Comparison of ENCODE assay signal across 8 cellular contexts in the genomic region with DNA sequence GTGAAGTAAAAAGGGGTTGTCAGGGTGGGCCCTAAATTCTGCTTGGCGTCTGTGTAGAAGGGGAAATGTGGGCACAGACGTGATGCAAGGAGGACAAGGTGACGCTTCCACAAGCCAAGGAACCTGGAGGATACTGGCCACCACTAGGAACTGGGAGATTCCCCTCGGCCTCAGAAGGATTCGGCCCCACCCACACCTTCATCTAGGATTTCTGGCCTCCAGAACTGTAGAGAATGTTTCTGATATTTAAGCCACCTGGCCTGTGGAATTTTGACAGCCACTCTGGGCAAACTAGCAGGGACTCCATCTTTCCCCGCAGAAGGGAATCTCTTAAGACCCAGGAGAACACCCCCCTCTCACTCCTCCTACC. TPM values are rescaled to one million over a fixed set of nuclear protein-coding genes. Genes with fewer than 3 reads are reported as not detected.
DNase-seq lines count a peak whose midpoint lies in the region; ATAC-seq and TF ChIP-seq lines count a peak whose summit lies in the region.
"Had no signal": no experiment of that assay in that cellular context is flagged by ENCODE, and none has a peak within 500 bp of the region (broad histone marks: within the 10 kb centered on the region; RNA-seq: fewer than 3 reads in every experiment).

No MANE protein-coding gene starts in this region.

- POLR2A ChIA-PET in activated CD4-positive, alpha-beta memory T cell treated with anti-CD3 and anti-CD28 coated beads, Interleukin-2, amount 10 ng/mL, durations not matched to agents 7 days and 5 days (lab: Charles Lee) = interaction anchor here (0.9 to 2.5 kb wide), 13 partner anchors 9 to 386 kb away, joined by 3 to 14 read pairs (median 5); partner anchors contain the start of genes DOT1L, LSM7, SPPL2B and TIMM13

- DNase-seq in HFF-Myc (ENCODE audit: extremely low read depth, low read depth) (no peak), spleen (no peak), NCI-H187 (lab: John Stamatoyannopoulos, UW) (no peak)
- DNase-seq in activated CD4-positive, alpha-beta memory T cell treated with anti-CD3 and anti-CD28 coated beads, Interleukin-2, amount 10 ng/mL, durations not matched to agents 7 days and 5 days = no peak
- DNase-seq in stimulated activated CD4-positive, alpha-beta T cell treated with anti-CD3 and anti-CD28 coated beads, Interleukin-15, amount 100 ng/mL, for 24 hours = no peak

- peak overlapping the region; percentile 89 for H3K9ac ChIP-seq in iPS-15b (ENCODE audit: low read depth, low read length)

- H3K4me3 Mint-ChIP-seq in activated CD4-positive, alpha-beta memory T cell treated with anti-CD3 and anti-CD28 coated beads, Interleukin-2, amount 10 ng/mL, durations not matched to agents 7 days and 5 days = peak overlapping the region; percentile 94

- no peak for TF ChIP-seq POLR2A in spleen (IDR thresholded peaks at IDR 0.05)

- H3K27me3 Mint-ChIP-seq in activated CD4-positive, alpha-beta memory T cell treated with anti-CD3 and anti-CD28 coated beads, Interleukin-2, amount 10 ng/mL, durations not matched to agents 7 days and 5 days = no peaks in the 10 kb centered on the region

- H3K4me1 ChIP-seq in iPS-15b (ENCODE audit: control insufficient read depth, insufficient read depth, low read length) (peaks cover 7% of the 10 kb centered on the region), spleen (peaks cover 35 to 82% (median 56%) of the 10 kb centered on the region in 6 donors)

- H3K9me3 ChIP-seq in iPS-15b (ENCODE audit: control insufficient read depth, insufficient read depth, low read length) = no peaks in the 10 kb centered on the region
- H3K9me3 ChIP-seq in spleen = no peaks in the 10 kb centered on the region

- H3K4me3 ChIP-seq in HFF-Myc (replicated peaks; ENCODE audit: low read depth, low read length) (peak overlapping the region; percentile 89), iPS-15b (ENCODE audit: low read depth, low read length) (peak overlapping the region; percentile 84), spleen (peak overlapping the region; percentile 74 to 98 (median 94))

- H3K27ac ChIP-seq in spleen = peak overlapping the region in 6 of 8 donors; percentile 96 to 100 (median 99)

- H3K36me3 ChIP-seq in iPS-15b (ENCODE audit: control insufficient read depth, insufficient read depth, low read length) = peaks cover 24% of the 10 kb centered on the region
- H3K36me3 ChIP-seq in spleen = peaks cover 0 to 45% (median 32%) of the 10 kb centered on the region in 6 donors

- H3K9me3 Mint-ChIP-seq in activated CD4-positive, alpha-beta memory T cell treated with anti-CD3 and anti-CD28 coated beads, Interleukin-2, amount 10 ng/mL, durations not matched to agents 7 days and 5 days = no peaks in the 10 kb centered on the region

- no peak for ATAC-seq in GM18517 (IDR thresholded peaks at IDR 0.05; ENCODE audit: unreplicated experiment)

- intact Hi-C loops in spleen (cut with DNase I; ENCODE audit: low total_unique reads) = loop anchor here (5.0 to 10.0 kb wide), 2 partner anchors 70 to 157 kb away; partner anchors contain the start of gene DOT1L

- peaks cover 55% of the 10 kb centered on the region for H3K4me1 Mint-ChIP-seq in activated CD4-positive, alpha-beta memory T cell treated with anti-CD3 and anti-CD28 coated beads, Interleukin-2, amount 10 ng/mL, durations not matched to agents 7 days and 5 days

- peaks cover 46% of the 10 kb centered on the region for H3K36me3 Mint-ChIP-seq in activated CD4-positive, alpha-beta memory T cell treated with anti-CD3 and anti-CD28 coated beads, Interleukin-2, amount 10 ng/mL, durations not matched to agents 7 days and 5 days (ENCODE audit: low read depth)

- H3K27me3 ChIP-seq in iPS-15b (ENCODE audit: control insufficient read depth, insufficient read depth, low read length) (no peaks in the 10 kb centered on the region), spleen (replicated peaks in 1 of 7) (no peaks in the 10 kb centered on the region)

- H3K27ac Mint-ChIP-seq in activated CD4-positive, alpha-beta memory T cell treated with anti-CD3 and anti-CD28 coated beads, Interleukin-2, amount 10 ng/mL, durations not matched to agents 7 days and 5 days = peak overlapping the region; percentile 86

- 45 to 76% (median 59%) methylated on average over 6 of the region's 6 CpGs for WGBS in spleen, 5 donors

- CTCF ChIA-PET in activated CD4-positive, alpha-beta memory T cell treated with anti-CD3 and anti-CD28 coated beads, Interleukin-2, amount 10 ng/mL, durations not matched to agents 7 days and 5 days (lab: Charles Lee) = interaction anchor here (1.0 to 2.8 kb wide), 4 partner anchors 24 to 83 kb away, joined by 3 to 14 read pairs (median 11); partner anchors contain the start of gene AP3D1

- TF ChIP-seq CTCF in HFF-Myc (IDR thresholded peaks at IDR 0.05; ENCODE audit: low read depth, low read length, missing control alignments) (no peak), spleen (IDR thresholded peaks at IDR 0.05 in 8 of 11, conservative IDR thresholded peaks at IDR 0.05 in 3 of 11) (no peak)

RNA-seq across cellular contexts. Expression of gene PLEKHJ1, which starts 1.1 kb away (rescaled TPM):
- total RNA-seq in activated CD4-positive, alpha-beta memory T cell treated with anti-CD3 and anti-CD28 coated beads, Interleukin-2, amount 10 ng/mL, durations not matched to agents 7 days and 5 days = 10 to 100 TPM; 58.3 to 60.4 TPM
- 10 to 100 TPM; 37.7 to 66.6 (median 45.6) TPM for total RNA-seq in spleen
- polyA plus RNA-seq in spleen = 100 to 1,000 TPM in 1 of 3 donors, 10 to 100 TPM in 2; 78.5 to 117 (median 91.8) TPM

RNA-seq across cellular contexts. Expression of gene SF3A2, which starts 1.6 kb away (rescaled TPM):
- 100 to 1,000 TPM; 137 to 145 TPM for total RNA-seq in activated CD4-positive, alpha-beta memory T cell treated with anti-CD3 and anti-CD28 coated beads, Interleukin-2, amount 10 ng/mL, durations not matched to agents 7 days and 5 days
- 10 to 100 TPM; 28.5 to 79.7 (median 66.6) TPM for total RNA-seq in spleen
- polyA plus RNA-seq in spleen = 10 to 100 TPM; 35.1 to 50.4 (median 37.7) TPM

RNA-seq across cellular contexts. Expression of gene AMH, which starts 14.1 kb away (rescaled TPM):
- 1 to 10 TPM; 4.6 to 7.6 TPM for total RNA-seq in activated CD4-positive, alpha-beta memory T cell treated with anti-CD3 and anti-CD28 coated beads, Interleukin-2, amount 10 ng/mL, durations not matched to agents 7 days and 5 days
- total RNA-seq in spleen = 1 to 10 TPM in 4 of 7 donors, under 1 TPM in 3; 0.79 to 5.7 (median 2.1) TPM
- polyA plus RNA-seq in spleen = 1 to 10 TPM in 1 of 3 donors, under 1 TPM in 2; 0.20 to 1.2 (median 0.58) TPM

RNA-seq across cellular contexts. Expression of gene JSRP1, which starts 21.2 kb away (rescaled TPM):
- 1 to 10 TPM in 1 of 2 experiments, under 1 TPM in 1; 0.73 to 1.3 TPM for total RNA-seq in activated CD4-positive, alpha-beta memory T cell treated with anti-CD3 and anti-CD28 coated beads, Interleukin-2, amount 10 ng/mL, durations not matched to agents 7 days and 5 days
- 1 to 10 TPM; 1.2 to 4.8 (median 3.4) TPM for total RNA-seq in spleen
- 1 to 10 TPM; 1.2 to 3.0 (median 2.8) TPM for polyA plus RNA-seq in spleen
- total RNA-seq: subcutaneous adipose tissue had no signal

RNA-seq across cellular contexts. Expression of gene PEAK3, which starts 47.0 kb away (rescaled TPM):
- under 1 TPM; 0.70 to 0.88 TPM for total RNA-seq in activated CD4-positive, alpha-beta memory T cell treated with anti-CD3 and anti-CD28 coated beads, Interleukin-2, amount 10 ng/mL, durations not matched to agents 7 days and 5 days
- 10 to 100 TPM in 2 of 7 donors, 1 to 10 TPM in 5; 5.7 to 17.4 (median 6.8) TPM for total RNA-seq in spleen
- under 1 TPM; 0.30 to 0.93 (median 0.50) TPM for polyA plus RNA-seq in spleen
